ENCODE assay signal across 16 cellular contexts in genomic region chr1:149965440-149965839, GRCh38. TPM values are rescaled to one million over a fixed set of nuclear protein-coding genes. Genes with fewer than 3 reads are reported as not detected.
DNase-seq lines count a peak whose midpoint lies in the region; ATAC-seq lines count a peak whose summit lies in the region.
"Had no signal": no experiment of that assay in that cellular context is flagged by ENCODE, and none has a peak within 500 bp of the region (broad histone marks: within the 10 kb centered on the region; RNA-seq: fewer than 3 reads in every experiment).

No MANE protein-coding gene starts in this region.

- no peaks in the 10 kb centered on the region for H3K27me3 ChIP-seq in CD4-positive, alpha-beta memory T cell (ENCODE audit: insufficient read depth, low read length)
- H3K27me3 ChIP-seq in naive thymus-derived CD4-positive, alpha-beta T cell (ENCODE audit: control insufficient read depth in 2 of 2, insufficient read depth in 2 of 2, low read length in 2 of 2): no peaks in the 10 kb centered on the region
- H3K27me3 ChIP-seq in MG63: no peaks in the 10 kb centered on the region

- POLR2A ChIA-PET in CD4-positive, alpha-beta memory T cell (lab: Charles Lee; ENCODE audit: partially characterized antibody): no interaction called here
- POLR2A ChIA-PET in naive thymus-derived CD4-positive, alpha-beta T cell (lab: Charles Lee): interaction anchor here (1.3 kb wide), 1 partner anchor 78 kb away, joined by 5 read pairs; a partner anchor contains a TSS

- peak; percentile 31 to 72 for ATAC-seq in activated T-cell treated with anti-CD3 and anti-CD28 coated beads, Interleukin-2, amount 50 U/mL, for 72 hours (replicated peaks in 1 of 2)
- ATAC-seq in activated T-cell treated with anti-CD3 and anti-CD28 coated beads, Interleukin-2, amount 50 U/mL, for 4 hours: no peak
- peak; percentile 41 for ATAC-seq in naive thymus-derived CD4-positive, alpha-beta T cell
- no peak for ATAC-seq in GM19455 (IDR thresholded peaks at IDR 0.05; ENCODE audit: unreplicated experiment)
- no peak for ATAC-seq in GM18520 (IDR thresholded peaks at IDR 0.05; ENCODE audit: unreplicated experiment)

- H3K27ac Mint-ChIP-seq in activated T-cell treated with anti-CD3 and anti-CD28 coated beads, Interleukin-2, amount 50 U/mL, for 72 hours: no peak overlapping the region
- H3K27ac Mint-ChIP-seq in CD4-positive, alpha-beta memory T cell: peak overlapping the region; percentile 6 to 90 (median 67)
- H3K27ac Mint-ChIP-seq in activated T-helper 2 cell treated with anti-CD3 and anti-CD28 coated beads, Interferon-gamma antibody, Interleukin-2, Interleukin-4, amounts not matched to agents 10 μg/mL and 5 μg/mL and 100 μg/mL, durations not matched to agents 14 hours and 24 hours and 36 hours: peak overlapping the region; percentile 40
- H3K27ac Mint-ChIP-seq in naive thymus-derived CD4-positive, alpha-beta T cell: peak overlapping the region in 6 of 9 donors; percentile 1 to 80 (median 50)

- CTCF ChIA-PET in CD4-positive, alpha-beta memory T cell (lab: Charles Lee; ENCODE audit: partially characterized antibody): interaction anchor here (0.8 to 2.3 kb wide), 3 partner anchors 56 to 225 kb away, joined by 3 to 19 read pairs (median 4); no protein-coding TSS in a partner anchor
- CTCF ChIA-PET in naive thymus-derived CD4-positive, alpha-beta T cell (lab: Charles Lee): interaction anchor here (0.7 to 1.4 kb wide), 3 partner anchors 88 to 200 kb away, joined by 3 to 5 read pairs (median 4); no protein-coding TSS in a partner anchor

- peaks cover 16% of the 10 kb centered on the region for H3K4me1 ChIP-seq in CD4-positive, alpha-beta memory T cell (ENCODE audit: insufficient read depth, low read length)
- no peaks in the 10 kb centered on the region for H3K4me1 ChIP-seq in naive thymus-derived CD4-positive, alpha-beta T cell (ENCODE audit: control insufficient read depth in 2 of 2, insufficient read depth in 2 of 2, low read length in 2 of 2)

- no peaks in the 10 kb centered on the region for H3K9me3 Mint-ChIP-seq in activated T-cell treated with anti-CD3 and anti-CD28 coated beads, Interleukin-2, amount 50 U/mL, for 72 hours
- H3K9me3 Mint-ChIP-seq in activated T-cell treated with anti-CD3 and anti-CD28 coated beads, Interleukin-2, amount 50 U/mL, for 4 hours: no peaks in the 10 kb centered on the region
- no peaks in the 10 kb centered on the region for H3K9me3 Mint-ChIP-seq in CD4-positive, alpha-beta memory T cell
- no peaks in the 10 kb centered on the region for H3K9me3 Mint-ChIP-seq in activated T-helper 2 cell treated with anti-CD3 and anti-CD28 coated beads, Interferon-gamma antibody, Interleukin-2, Interleukin-4, amounts not matched to agents 10 μg/mL and 5 μg/mL and 100 μg/mL, durations not matched to agents 14 hours and 24 hours and 36 hours
- H3K9me3 Mint-ChIP-seq in naive thymus-derived CD4-positive, alpha-beta T cell: no peaks in the 10 kb centered on the region

- no peaks in the 10 kb centered on the region for H3K9me3 ChIP-seq in CD4-positive, alpha-beta memory T cell (ENCODE audit: control insufficient read depth in 1 of 2, low read length in 2 of 2)
- H3K9me3 ChIP-seq in naive thymus-derived CD4-positive, alpha-beta T cell (ENCODE audit: control insufficient read depth in 2 of 3, low read length in 3 of 3): no peaks in the 10 kb centered on the region
- no peaks in the 10 kb centered on the region for H3K9me3 ChIP-seq in MG63

- peak in 1 of 2 donors; percentile 4 for DNase-seq in activated T-cell treated with anti-CD3 and anti-CD28 coated beads, Interleukin-2, amount 50 U/mL, for 72 hours
- DNase-seq in activated T-cell treated with anti-CD3 and anti-CD28 coated beads, Interleukin-2, amount 50 U/mL, for 4 hours: no peak
- DNase-seq in CD4-positive, alpha-beta memory T cell: peak in 4 of 5 donors; percentile 8 to 21 (median 14)
- DNase-seq in activated T-helper 2 cell treated with anti-CD3 and anti-CD28 coated beads, Interferon-gamma antibody, Interleukin-2, Interleukin-4, amounts not matched to agents 10 μg/mL and 5 μg/mL and 100 μg/mL, durations not matched to agents 14 hours and 24 hours and 36 hours (ENCODE audit: low spot score): no peak
- peak in 4 of 9 donors; percentile 11 to 20 (median 16) for DNase-seq in naive thymus-derived CD4-positive, alpha-beta T cell
- no peak for DNase-seq in MG63
- DNase-seq: C1 segment of cervical spinal cord, COR-L47, GOT3, NCI-H1417 treated with DMSO at 0.1 percent for 48 hours, NCI-H1930, NCI-H446 treated with DMSO at 0.1 percent for 48 hours, NCI-H774, RPMI8226 had no signal

- H3K27ac ChIP-seq in CD4-positive, alpha-beta memory T cell (ENCODE audit: low read depth, low read length): no peak overlapping the region
- H3K27ac ChIP-seq in naive thymus-derived CD4-positive, alpha-beta T cell (ENCODE audit: low read depth, low read length): no peak overlapping the region

- no peak overlapping the region for H3K4me3 Mint-ChIP-seq in activated T-cell treated with anti-CD3 and anti-CD28 coated beads, Interleukin-2, amount 50 U/mL, for 72 hours
- H3K4me3 Mint-ChIP-seq in activated T-cell treated with anti-CD3 and anti-CD28 coated beads, Interleukin-2, amount 50 U/mL, for 4 hours: no peak overlapping the region
- peak overlapping the region in 2 of 8 donors; percentile 7 to 20 for H3K4me3 Mint-ChIP-seq in CD4-positive, alpha-beta memory T cell
- H3K4me3 Mint-ChIP-seq in activated T-helper 2 cell treated with anti-CD3 and anti-CD28 coated beads, Interferon-gamma antibody, Interleukin-2, Interleukin-4, amounts not matched to agents 10 μg/mL and 5 μg/mL and 100 μg/mL, durations not matched to agents 14 hours and 24 hours and 36 hours (ENCODE audit: low read depth): no peak overlapping the region
- peak overlapping the region in 2 of 10 donors; percentile 21 to 50 for H3K4me3 Mint-ChIP-seq in naive thymus-derived CD4-positive, alpha-beta T cell

- peaks cover 13% of the 10 kb centered on the region for H3K36me3 ChIP-seq in CD4-positive, alpha-beta memory T cell (ENCODE audit: insufficient read depth, low read length)
- H3K36me3 ChIP-seq in naive thymus-derived CD4-positive, alpha-beta T cell (ENCODE audit: control insufficient read depth in 2 of 3, insufficient read depth in 3 of 3, low read length in 3 of 3): peaks cover 0 to 8% (median 0%) of the 10 kb centered on the region in 3 experiments
- H3K36me3 ChIP-seq in MG63: peaks cover 60% of the 10 kb centered on the region

- H3K27me3 Mint-ChIP-seq in activated T-cell treated with anti-CD3 and anti-CD28 coated beads, Interleukin-2, amount 50 U/mL, for 72 hours (ENCODE audit: low read depth): no peaks in the 10 kb centered on the region
- no peaks in the 10 kb centered on the region for H3K27me3 Mint-ChIP-seq in activated T-cell treated with anti-CD3 and anti-CD28 coated beads, Interleukin-2, amount 50 U/mL, for 4 hours (ENCODE audit: low read depth)
- no peaks in the 10 kb centered on the region for H3K27me3 Mint-ChIP-seq in CD4-positive, alpha-beta memory T cell
- H3K27me3 Mint-ChIP-seq in activated T-helper 2 cell treated with anti-CD3 and anti-CD28 coated beads, Interferon-gamma antibody, Interleukin-2, Interleukin-4, amounts not matched to agents 10 μg/mL and 5 μg/mL and 100 μg/mL, durations not matched to agents 14 hours and 24 hours and 36 hours (ENCODE audit: low read depth): no peaks in the 10 kb centered on the region
- H3K27me3 Mint-ChIP-seq in naive thymus-derived CD4-positive, alpha-beta T cell: no peaks in the 10 kb centered on the region

- no peak overlapping the region for H3K4me3 ChIP-seq in CD4-positive, alpha-beta memory T cell (ENCODE audit: low read length in 2 of 2)
- H3K4me3 ChIP-seq in naive thymus-derived CD4-positive, alpha-beta T cell (ENCODE audit: low read length): no peak overlapping the region
- H3K4me3 ChIP-seq in MG63: no peak overlapping the region

- intact Hi-C loops in CD4-positive, alpha-beta memory T cell (cut with micrococcal nuclease): loop anchor here (5.0 kb wide), 1 partner anchor 47 kb away; the partner anchor contains the start of gene OTUD7B
- intact Hi-C loops in activated T-helper 2 cell treated with anti-CD3 and anti-CD28 coated beads, Interferon-gamma antibody, Interleukin-2, Interleukin-4, amounts not matched to agents 10 μg/mL and 5 μg/mL and 100 μg/mL, durations not matched to agents 14 hours and 24 hours and 36 hours (cut with micrococcal nuclease): no loop called here
- intact Hi-C loops in naive thymus-derived CD4-positive, alpha-beta T cell (cut with micrococcal nuclease): no loop called here

- H3K4me1 Mint-ChIP-seq in activated T-cell treated with anti-CD3 and anti-CD28 coated beads, Interleukin-2, amount 50 U/mL, for 72 hours (ENCODE audit: low read depth): peaks cover 16% of the 10 kb centered on the region
- H3K4me1 Mint-ChIP-seq in activated T-cell treated with anti-CD3 and anti-CD28 coated beads, Interleukin-2, amount 50 U/mL, for 4 hours (ENCODE audit: low read depth): peaks cover 18% of the 10 kb centered on the region
- peaks cover 10 to 23% (median 16%) of the 10 kb centered on the region in 4 donors for H3K4me1 Mint-ChIP-seq in CD4-positive, alpha-beta memory T cell
- peaks cover 19% of the 10 kb centered on the region for H3K4me1 Mint-ChIP-seq in activated T-helper 2 cell treated with anti-CD3 and anti-CD28 coated beads, Interferon-gamma antibody, Interleukin-2, Interleukin-4, amounts not matched to agents 10 μg/mL and 5 μg/mL and 100 μg/mL, durations not matched to agents 14 hours and 24 hours and 36 hours (ENCODE audit: low read depth)
- peaks cover 6 to 24% (median 19%) of the 10 kb centered on the region in 7 donors for H3K4me1 Mint-ChIP-seq in naive thymus-derived CD4-positive, alpha-beta T cell

- peaks cover 10 to 22% of the 10 kb centered on the region in 2 donors for H3K36me3 Mint-ChIP-seq in activated T-cell treated with anti-CD3 and anti-CD28 coated beads, Interleukin-2, amount 50 U/mL, for 72 hours (ENCODE audit: insufficient read depth in 2 of 2)
- H3K36me3 Mint-ChIP-seq in activated T-cell treated with anti-CD3 and anti-CD28 coated beads, Interleukin-2, amount 50 U/mL, for 4 hours (ENCODE audit: insufficient read depth): peaks cover 31% of the 10 kb centered on the region
- H3K36me3 Mint-ChIP-seq in CD4-positive, alpha-beta memory T cell: peaks cover 14 to 35% of the 10 kb centered on the region in 2 donors
- H3K36me3 Mint-ChIP-seq in activated T-helper 2 cell treated with anti-CD3 and anti-CD28 coated beads, Interferon-gamma antibody, Interleukin-2, Interleukin-4, amounts not matched to agents 10 μg/mL and 5 μg/mL and 100 μg/mL, durations not matched to agents 14 hours and 24 hours and 36 hours (ENCODE audit: low read depth): peaks cover 45% of the 10 kb centered on the region
- H3K36me3 Mint-ChIP-seq in naive thymus-derived CD4-positive, alpha-beta T cell: peaks cover 5 to 15% (median 11%) of the 10 kb centered on the region in 5 donors

RNA-seq across cellular contexts. Expression of gene MTMR11, which starts 28.8 kb away (rescaled TPM):
- total RNA-seq in activated T-cell treated with anti-CD3 and anti-CD28 coated beads, Interleukin-2, amount 50 U/mL, for 72 hours: 1 to 10 TPM; 6.9 to 9.2 TPM
- 1 to 10 TPM; 1.3 to 2.5 (median 2.0) TPM for total RNA-seq in activated T-cell treated with anti-CD3 and anti-CD28 coated beads, Interleukin-2, amount 50 U/mL, for 4 hours
- total RNA-seq in CD4-positive, alpha-beta memory T cell: 1 to 10 TPM; 1.3 to 2.1 TPM
- under 1 TPM in 1 of 2 donors, not detected in 1; 0.28 TPM for polyA plus RNA-seq in CD4-positive, alpha-beta memory T cell
- 5.2 and 5.5 TPM in 2 replicates for total RNA-seq in activated T-helper 2 cell treated with anti-CD3 and anti-CD28 coated beads, Interferon-gamma antibody, Interleukin-2, Interleukin-4, amounts not matched to agents 10 μg/mL and 5 μg/mL and 100 μg/mL, durations not matched to agents 14 hours and 24 hours and 36 hours
- 10 to 100 TPM in 1 of 5 experiments, 1 to 10 TPM in 4; 1.2 to 14.2 (median 3.6) TPM for total RNA-seq in naive thymus-derived CD4-positive, alpha-beta T cell
- not detected for polyA plus RNA-seq in naive thymus-derived CD4-positive, alpha-beta T cell
- total RNA-seq in MG63 (2014; rRNA removed; shearing (Covaris generic); ENCODE audit: low replicate concordance): 0.35 and 3.0 TPM in 2 replicates

RNA-seq across cellular contexts. Expression of gene SF3B4, which starts 37.8 kb away (rescaled TPM):
- total RNA-seq in activated T-cell treated with anti-CD3 and anti-CD28 coated beads, Interleukin-2, amount 50 U/mL, for 72 hours: 10 to 100 TPM; 59.7 to 74.4 TPM
- 100 to 1,000 TPM; 129 to 135 (median 130) TPM for total RNA-seq in activated T-cell treated with anti-CD3 and anti-CD28 coated beads, Interleukin-2, amount 50 U/mL, for 4 hours
- 10 to 100 TPM; 47.7 to 48.8 TPM for total RNA-seq in CD4-positive, alpha-beta memory T cell
- polyA plus RNA-seq in CD4-positive, alpha-beta memory T cell: 100 to 1,000 TPM in 1 of 2 donors, 10 to 100 TPM in 1; 82.2 to 112 TPM
- 109 and 113 TPM in 2 replicates for total RNA-seq in activated T-helper 2 cell treated with anti-CD3 and anti-CD28 coated beads, Interferon-gamma antibody, Interleukin-2, Interleukin-4, amounts not matched to agents 10 μg/mL and 5 μg/mL and 100 μg/mL, durations not matched to agents 14 hours and 24 hours and 36 hours
- 100 to 1,000 TPM in 1 of 5 experiments, 10 to 100 TPM in 4; 39.0 to 103 (median 43.4) TPM for total RNA-seq in naive thymus-derived CD4-positive, alpha-beta T cell
- polyA plus RNA-seq in naive thymus-derived CD4-positive, alpha-beta T cell: 100 to 1,000 TPM in 1 of 2 donors, 10 to 100 TPM in 1; 80.8 to 114 TPM
- 35.9 and 42.3 TPM in 2 replicates for total RNA-seq in MG63 (2014; rRNA removed; shearing (Covaris generic); ENCODE audit: low replicate concordance)

RNA-seq across cellular contexts. Expression of gene OTUD7B, which starts 45.1 kb away (rescaled TPM):
- total RNA-seq in activated T-cell treated with anti-CD3 and anti-CD28 coated beads, Interleukin-2, amount 50 U/mL, for 72 hours: 10 to 100 TPM; 30.3 to 34.8 TPM
- 10 to 100 TPM; 40.5 to 48.2 (median 43.2) TPM for total RNA-seq in activated T-cell treated with anti-CD3 and anti-CD28 coated beads, Interleukin-2, amount 50 U/mL, for 4 hours
- total RNA-seq in CD4-positive, alpha-beta memory T cell: 10 to 100 TPM; 15.3 to 17.6 TPM
- 1 to 10 TPM in 1 of 2 donors, under 1 TPM in 1; 0.27 to 2.8 TPM for polyA plus RNA-seq in CD4-positive, alpha-beta memory T cell
- total RNA-seq in activated T-helper 2 cell treated with anti-CD3 and anti-CD28 coated beads, Interferon-gamma antibody, Interleukin-2, Interleukin-4, amounts not matched to agents 10 μg/mL and 5 μg/mL and 100 μg/mL, durations not matched to agents 14 hours and 24 hours and 36 hours: 26.1 and 28.2 TPM in 2 replicates
- 10 to 100 TPM in 2 of 5 experiments, 1 to 10 TPM in 3; 4.6 to 12.8 (median 9.7) TPM for total RNA-seq in naive thymus-derived CD4-positive, alpha-beta T cell
- under 1 TPM; 0.52 to 0.90 TPM for polyA plus RNA-seq in naive thymus-derived CD4-positive, alpha-beta T cell
- total RNA-seq in MG63 (2014; rRNA removed; shearing (Covaris generic); ENCODE audit: low replicate concordance): 6.5 and 9.0 TPM in 2 replicates

RNA-seq across cellular contexts. Expression of gene SV2A, which starts 47.8 kb away (rescaled TPM):
- 10 to 100 TPM; 13.0 to 14.8 TPM for total RNA-seq in activated T-cell treated with anti-CD3 and anti-CD28 coated beads, Interleukin-2, amount 50 U/mL, for 72 hours
- 1 to 10 TPM; 4.8 to 5.4 (median 5.0) TPM for total RNA-seq in activated T-cell treated with anti-CD3 and anti-CD28 coated beads, Interleukin-2, amount 50 U/mL, for 4 hours
- 1 to 10 TPM; 4.3 to 5.0 TPM for total RNA-seq in CD4-positive, alpha-beta memory T cell
- 1 to 10 TPM; 2.8 to 2.9 TPM for polyA plus RNA-seq in CD4-positive, alpha-beta memory T cell
- total RNA-seq in activated T-helper 2 cell treated with anti-CD3 and anti-CD28 coated beads, Interferon-gamma antibody, Interleukin-2, Interleukin-4, amounts not matched to agents 10 μg/mL and 5 μg/mL and 100 μg/mL, durations not matched to agents 14 hours and 24 hours and 36 hours: 17.9 and 18.4 TPM in 2 replicates
- total RNA-seq in naive thymus-derived CD4-positive, alpha-beta T cell: 10 to 100 TPM in 1 of 5 experiments, 1 to 10 TPM in 4; 2.6 to 18.8 (median 3.1) TPM
- 1 to 10 TPM; 1.3 to 2.1 TPM for polyA plus RNA-seq in naive thymus-derived CD4-positive, alpha-beta T cell
- total RNA-seq in MG63 (2014; rRNA removed; shearing (Covaris generic); ENCODE audit: low replicate concordance): 0.16 TPM in 1 of 2 replicates, not detected in the other

Comparison
In these comparisons a context has a peak if more than half of its experiments do, and no peak if none do; other contexts are left out.
1. ATAC-seq: peak in activated T-cell treated with anti-CD3 and anti-CD28 coated beads, Interleukin-2, amount 50 U/mL, for 72 hours (2 of 2) and naive thymus-derived CD4-positive, alpha-beta T cell (single experiment); none in activated T-cell treated with anti-CD3 and anti-CD28 coated beads, Interleukin-2, amount 50 U/mL, for 4 hours (0 of 2), GM19455 (single experiment) and GM18520 (single experiment).
2. DNase-seq: peak in CD4-positive, alpha-beta memory T cell (4 of 5); none in activated T-cell treated with anti-CD3 and anti-CD28 coated beads, Interleukin-2, amount 50 U/mL, for 4 hours (single experiment), activated T-helper 2 cell treated with anti-CD3 and anti-CD28 coated beads, Interferon-gamma antibody, Interleukin-2, Interleukin-4, amounts not matched to agents 10 μg/mL and 5 μg/mL and 100 μg/mL, durations not matched to agents 14 hours and 24 hours and 36 hours (single experiment) and MG63 (single experiment).